ENCODE assay signal across 1 cellular context in genomic region chr2:85741811-85742507, GRCh38.
TF ChIP-seq lines count a peak whose summit lies in the region.

No MANE protein-coding gene starts in this region.

TF ChIP-seq in HCT116, 20 proteins besides CTCF, POLR2A, EP300 and RAD21:
- TF ChIP-seq EZH2phosphoT487 (IDR thresholded peaks at IDR 0.05; ENCODE audit: borderline replicate concordance) (no peak), ELF1 (IDR thresholded peaks at IDR 0.05; ENCODE audit: borderline replicate concordance, low read depth) (no peak), ZFX (IDR thresholded peaks at IDR 0.05) (no peak), EZH2 (IDR thresholded peaks at IDR 0.05) (no peak), CEBPB (IDR thresholded peaks at IDR 0.05; ENCODE audit: low read depth) (no peak), YY1 (IDR thresholded peaks at IDR 0.05; ENCODE audit: extremely low read depth, insufficient replicate concordance, low read depth, low read length) (no peak), ZNF274 (IDR thresholded peaks at IDR 0.05; ENCODE audit: low read depth, low read length) (no peak)
